ENCODE assay signal across 2 cellular contexts in genomic region chr16:20595694-20596093, GRCh38. TPM values are rescaled to one million over a fixed set of nuclear protein-coding genes. Genes with fewer than 3 reads are reported as not detected.
"Had no signal": no experiment of that assay in that cellular context is flagged by ENCODE, and none has a peak within 500 bp of the region (broad histone marks: within the 10 kb centered on the region; RNA-seq: fewer than 3 reads in every experiment).

No MANE protein-coding gene starts in this region.

RNA-seq across cellular contexts. Expression of gene ACSM2B, which starts 19.5 kb away (rescaled TPM):
- total RNA-seq: G401, GM12878 had no signal
- polyA plus RNA-seq: GM12878 had no signal
